ENCODE assay signal across 18 cellular contexts in the genomic region with DNA sequence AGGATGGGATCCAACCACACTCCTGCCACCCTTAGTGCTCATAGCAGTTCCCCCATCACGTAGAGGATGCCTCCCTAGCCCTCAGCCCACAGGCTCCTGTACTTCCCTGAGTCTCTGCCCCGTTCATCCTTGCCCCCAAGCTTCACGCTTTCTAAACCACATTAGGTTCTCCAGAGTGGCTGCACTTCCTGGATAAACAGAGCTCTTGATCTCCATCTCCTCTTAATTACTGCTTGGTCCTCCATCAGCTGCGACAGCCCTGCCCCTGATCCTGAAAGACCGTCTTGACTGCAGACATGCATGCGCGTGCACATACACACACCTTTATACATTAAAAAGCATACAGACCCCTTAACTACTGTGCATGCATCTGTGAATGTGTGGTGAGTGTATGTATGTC.
A peak's percentile ranks its signal among the peaks of the same experiment; 100 is the strongest.
DNase-seq lines count a peak whose midpoint lies in the region; ATAC-seq, FAIRE-seq and TF ChIP-seq lines count a peak whose summit lies in the region.
"Had no signal": no experiment of that assay in that cellular context is flagged by ENCODE, and none has a peak within 500 bp of the region (broad histone marks: within the 10 kb centered on the region; RNA-seq: fewer than 3 reads in every experiment).

No MANE protein-coding gene starts in this region.

- H3K9me3 ChIP-seq in DND-41 (ENCODE audit: insufficient read depth, low read length, severe bottlenecking): no peaks in the 10 kb centered on the region
- H3K9me3 ChIP-seq in esophagus muscularis mucosa: no peaks in the 10 kb centered on the region
- H3K9me3 ChIP-seq in small intestine (ENCODE audit: control insufficient read depth, low read depth): no peaks in the 10 kb centered on the region
- H3K9me3 ChIP-seq: BLaER1 had no signal

- no peaks in the 10 kb centered on the region for H3K27me3 Mint-ChIP-seq in type B pancreatic cell

- peaks cover 5% of the 10 kb centered on the region; the same call in 1 of the 2 replicates for H3K4me1 ChIP-seq in DND-41 (ENCODE audit: insufficient read depth, low read length)
- H3K4me1 ChIP-seq in esophagus muscularis mucosa: no peaks in the 10 kb centered on the region
- no peaks in the 10 kb centered on the region for H3K4me1 ChIP-seq in small intestine (ENCODE audit: control insufficient read depth in 2 of 2, insufficient read depth in 1 of 2, low read depth in 1 of 2, low read length in 1 of 2)
- H3K4me1 ChIP-seq: BLaER1 had no signal

- no peaks in the 10 kb centered on the region for H3K4me1 Mint-ChIP-seq in type B pancreatic cell (ENCODE audit: unreplicated experiment)
- H3K4me1 Mint-ChIP-seq: CD14-positive monocyte, H9 had no signal

- ATAC-seq in DND-41 (ENCODE audit: insufficient read depth, low read depth): 0 out of 3 replicates have a peak, but pooled peaks have one; percentile 19
- ATAC-seq: GM12878 had no signal

- H2AFZ ChIP-seq in DND-41 (ENCODE audit: low read depth, low read length): no peak overlapping the region

- H3K27ac ChIP-seq in DND-41 (ENCODE audit: low read length) (no peak overlapping the region), esophagus muscularis mucosa (replicated peaks in 1 of 4) (no peak overlapping the region), small intestine (ENCODE audit: low read depth in 1 of 2, low read length in 1 of 2) (no peak overlapping the region)
- H3K27ac ChIP-seq: BLaER1 had no signal

- H3K9ac ChIP-seq in DND-41 (ENCODE audit: low read depth, low read length): no peak overlapping the region
- H3K9ac ChIP-seq: BLaER1 had no signal

- no peak overlapping the region for H3K4me2 ChIP-seq in DND-41 (ENCODE audit: insufficient read depth, low read length)
- H3K4me2 ChIP-seq: BLaER1 had no signal

- no peak for TF ChIP-seq CTCF in DND-41 (IDR thresholded peaks at IDR 0.05; ENCODE audit: borderline replicate concordance, extremely low read depth, low read length, poor library complexity, severe bottlenecking)
- TF ChIP-seq CTCF in esophagus muscularis mucosa (IDR thresholded peaks at IDR 0.05): no peak
- TF ChIP-seq CTCF in type B pancreatic cell (conservative IDR thresholded peaks at IDR 0.05): no peak

- FAIRE-seq in small intestine (lab: Jason Lieb, UNC): no peak
- FAIRE-seq: GM12878, HTR-8/SVneo had no signal

- H3K36me3 ChIP-seq in DND-41 (ENCODE audit: insufficient read depth, low read length) (no peaks in the 10 kb centered on the region), esophagus muscularis mucosa (no peaks in the 10 kb centered on the region), small intestine (ENCODE audit: control insufficient read depth in 2 of 2, insufficient read depth in 2 of 2, low read length in 2 of 2) (no peaks in the 10 kb centered on the region)
- H3K36me3 ChIP-seq: BLaER1 had no signal

- no peaks in the 10 kb centered on the region for H3K27me3 ChIP-seq in DND-41 (ENCODE audit: insufficient read depth, low read length, poor library complexity)
- H3K27me3 ChIP-seq in esophagus muscularis mucosa: peaks cover 0 to 8% (median 0%) of the 10 kb centered on the region in 4 donors
- no peaks in the 10 kb centered on the region for H3K27me3 ChIP-seq in small intestine (ENCODE audit: control insufficient read depth in 2 of 2, insufficient read depth in 2 of 2, low read length in 2 of 2)
- H3K27me3 ChIP-seq: BLaER1 had no signal

- no peak overlapping the region for H3K4me3 Mint-ChIP-seq in type B pancreatic cell
- H3K4me3 Mint-ChIP-seq: CD14-positive monocyte; CD4-positive, alpha-beta memory T cell; H9 had no signal

- peak; percentile 3 for DNase-seq in NCI-H510A treated with DMSO at 0.1 percent for 48 hours (lab: John Stamatoyannopoulos, UW)
- DNase-seq in NCI-H510A (lab: John Stamatoyannopoulos, UW): no peak
- DNase-seq in DND-41: peak; percentile 22
- DNase-seq in esophagus muscularis mucosa (ENCODE audit: extremely low spot score): peak; percentile 68
- peak; percentile 27 for DNase-seq in type B pancreatic cell (ENCODE audit: extremely low spot score, unreplicated experiment)
- DNase-seq in NCI-H146 treated with DMSO at 0.1 percent for 48 hours (lab: John Stamatoyannopoulos, UW; ENCODE audit: unreplicated experiment): no peak
- DNase-seq in small intestine: no peak
- DNase-seq: 8988T; CD4-positive, alpha-beta memory T cell; DMS153; DMS79; GF-D8; GOT3; H9 had no signal

- no peaks in the 10 kb centered on the region for H3K79me2 ChIP-seq in DND-41 (ENCODE audit: insufficient read depth, low read length)

- no peak for TF ChIP-seq POLR2A in esophagus muscularis mucosa (IDR thresholded peaks at IDR 0.05; ENCODE audit: low read depth)

- no peaks in the 10 kb centered on the region for H3K36me3 Mint-ChIP-seq in type B pancreatic cell
- H3K36me3 Mint-ChIP-seq: CD14-positive monocyte; CD4-positive, alpha-beta memory T cell had no signal

- no peak for TF ChIP-seq EP300 in esophagus muscularis mucosa (IDR thresholded peaks at IDR 0.05)

- WGBS in esophagus muscularis mucosa: 74% methylated on average over 7 of the region's 7 CpGs
- WGBS in small intestine, 3 donors: 77 to 79% (median 77%) methylated on average over 7 of the region's 7 CpGs

- intact Hi-C loops in esophagus muscularis mucosa (cut with DNase I): no loop called here

- no peaks in the 10 kb centered on the region for H3K9me3 Mint-ChIP-seq in type B pancreatic cell

- H3K4me3 ChIP-seq in DND-41 (ENCODE audit: low read depth in 1 of 2, low read length in 2 of 2) (no peak overlapping the region), esophagus muscularis mucosa (no peak overlapping the region), small intestine (ENCODE audit: low read depth in 1 of 2, low read length in 2 of 2) (no peak overlapping the region)
- H3K4me3 ChIP-seq: BLaER1, GM12878 had no signal

- H4K20me1 ChIP-seq in DND-41 (ENCODE audit: insufficient read depth, low read length): no peaks in the 10 kb centered on the region
- H4K20me1 ChIP-seq: BLaER1 had no signal

- no peak overlapping the region for H3K27ac Mint-ChIP-seq in type B pancreatic cell
- H3K27ac Mint-ChIP-seq: H9 had no signal

Comparison
In these comparisons a context has a peak if more than half of its experiments do, and no peak if none do; other contexts are left out.
1. DNase-seq: peak in NCI-H510A treated with DMSO at 0.1 percent for 48 hours (single experiment), DND-41 (single experiment), esophagus muscularis mucosa (single experiment) and type B pancreatic cell (single experiment); none in NCI-H510A (single experiment), NCI-H146 treated with DMSO at 0.1 percent for 48 hours (single experiment) and small intestine (single experiment).